35 cellular contexts compared by ENCODE assay signal in the genomic region with DNA sequence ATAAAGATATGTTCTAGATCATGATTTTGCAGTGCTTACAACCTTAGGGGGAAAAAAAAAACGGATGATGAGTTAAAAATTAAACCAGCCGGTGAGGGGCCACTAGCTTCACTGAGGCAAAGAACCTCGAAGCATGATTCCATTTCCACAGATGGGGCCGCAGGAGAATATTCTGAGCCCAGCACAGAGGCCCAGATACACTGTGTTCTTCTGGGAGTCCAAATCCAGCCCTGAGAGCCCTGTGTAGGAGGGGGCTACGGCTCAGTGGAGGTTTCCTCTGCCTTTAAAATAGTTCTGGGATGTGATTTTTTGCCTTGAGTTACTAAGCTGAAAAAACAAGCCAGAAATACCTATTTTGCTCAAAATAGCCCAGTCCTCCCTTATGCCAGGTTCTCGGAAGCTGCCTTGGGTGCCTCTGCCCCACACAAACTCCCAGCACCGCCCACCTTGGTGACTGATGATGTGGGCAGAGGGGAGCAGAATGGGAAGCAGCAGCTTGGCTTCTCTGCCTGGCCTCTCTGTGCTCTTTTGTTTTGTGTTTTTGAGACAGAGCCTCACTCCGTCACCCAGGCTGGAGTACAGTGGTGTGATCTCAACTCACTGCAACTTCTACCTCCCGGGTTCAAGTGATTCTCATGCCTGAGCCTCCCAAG.
"Had no signal": no experiment of that assay in that cellular context is flagged by ENCODE, and none has a peak within 500 bp of the region (broad histone marks: within the 10 kb centered on the region; RNA-seq: fewer than 3 reads in every experiment).

No MANE protein-coding gene starts in this region.

- H3K36me3 ChIP-seq: brain microvascular endothelial cell, esophagus muscularis mucosa, gastrocnemius medialis, heart left ventricle, WERI-Rb-1 had no signal

- H3K4me1 Mint-ChIP-seq: activated B cell treated with CpG ODN at 0.5 μM for 24 hours had no signal

- H3K4me3 Mint-ChIP-seq: activated B cell treated with CpG ODN at 0.5 μM for 24 hours; activated CD8-positive, alpha-beta T cell treated with anti-CD3 and anti-CD28 coated beads for 36 hours; activated naive CD8-positive, alpha-beta T cell; activated T-cell treated with anti-CD3 and anti-CD28 coated beads, Interleukin-2, amount 50 U/mL, for 24 hours; activated T-cell treated with anti-CD3 and anti-CD28 coated beads, Interleukin-2, amount 50 U/mL, for 72 hours; central memory CD8-positive, alpha-beta T cell; dendritic cell treated with granulocyte-macrophage colony-stimulating factor and Interleukin-4, amounts not matched to agents 40 ng/mL and 50 ng/mL, for 4 days; T-helper 17 cell; T-helper 2 cell treated with Interferon-gamma antibody and Interleukin-4, amounts not matched to agents 5 μg/mL and 100 μg/mL, for 36 hours had no signal

- H3K27ac Mint-ChIP-seq: activated B cell treated with CpG ODN at 0.5 μM for 24 hours; activated CD8-positive, alpha-beta T cell treated with anti-CD3 and anti-CD28 coated beads for 36 hours; activated naive CD8-positive, alpha-beta T cell; activated T-cell treated with anti-CD3 and anti-CD28 coated beads, Interleukin-2, amount 50 U/mL, for 24 hours; activated T-cell treated with anti-CD3 and anti-CD28 coated beads, Interleukin-2, amount 50 U/mL, for 72 hours; dendritic cell treated with granulocyte-macrophage colony-stimulating factor and Interleukin-4, amounts not matched to agents 40 ng/mL and 50 ng/mL, for 4 days; T-helper 17 cell; T-helper 2 cell treated with Interferon-gamma antibody and Interleukin-4, amounts not matched to agents 5 μg/mL and 100 μg/mL, for 36 hours had no signal

- DNase-seq: activated B cell treated with CpG ODN at 0.5 μM for 24 hours; activated CD4-positive, alpha-beta T cell treated with anti-CD3 and anti-CD28 coated beads for 48 hours; activated CD4-positive, alpha-beta T cell treated with anti-CD3 and anti-CD28 coated beads, Interleukin-2, amount 50 U/mL, for 1 hour; activated CD4-positive, alpha-beta T cell treated with anti-CD3 and anti-CD28 coated beads, Interleukin-2, amount 50 U/mL, for 48 hours; activated CD8-positive, alpha-beta memory T cell treated with anti-CD3 and anti-CD28 coated beads, Interleukin-2, amount 50 U/mL, for 48 hours; activated CD8-positive, alpha-beta T cell treated with anti-CD3 and anti-CD28 coated beads for 36 hours; activated gamma-delta T cell treated with Interleukin-2 at 50 U/mL for 16 hours; activated naive CD4-positive, alpha-beta T cell treated with anti-CD3 and anti-CD28 coated beads, Interleukin-2, amount 50 U/mL, for 16 hours; activated naive CD4-positive, alpha-beta T cell treated with Interleukin-2 at 50 U/mL for 16 hours; activated T-cell treated with anti-CD3 and anti-CD28 coated beads for 4 hours; activated T-cell treated with anti-CD3 and anti-CD28 coated beads, Interleukin-2, amount 50 U/mL, for 24 hours; activated T-cell treated with anti-CD3 and anti-CD28 coated beads, Interleukin-2, amount 50 U/mL, for 72 hours; amniotic stem cell; brain microvascular endothelial cell; effector memory CD4-positive, alpha-beta T cell; foreskin keratinocyte; gastrocnemius medialis; glutamatergic neuron; heart left ventricle; T-helper 1 cell; T-helper 17 cell; T1000; WERI-Rb-1 had no signal

- H3K4me3 ChIP-seq: coronary artery, dorsolateral prefrontal cortex, esophagus muscularis mucosa, gastrocnemius medialis, heart left ventricle had no signal

- H3K9me3 Mint-ChIP-seq: activated B cell treated with CpG ODN at 0.5 μM for 24 hours; activated T-cell treated with anti-CD3 and anti-CD28 coated beads, Interleukin-2, amount 50 U/mL, for 24 hours; central memory CD8-positive, alpha-beta T cell; dendritic cell treated with granulocyte-macrophage colony-stimulating factor and Interleukin-4, amounts not matched to agents 40 ng/mL and 50 ng/mL, for 4 days had no signal

- ATAC-seq: activated CD4-positive, CD25-positive, alpha-beta regulatory T cell treated with anti-CD3 and anti-CD28 coated beads, Interleukin-2, amount 50 U/mL, for 24 hours; activated CD8-positive, alpha-beta T cell treated with anti-CD3 and anti-CD28 coated beads for 36 hours; activated T-cell treated with anti-CD3 and anti-CD28 coated beads, Interleukin-2, amount 50 U/mL, for 72 hours; foreskin keratinocyte; gastrocnemius medialis; heart left ventricle; T-helper 17 cell had no signal

- H3K27ac ChIP-seq: brain microvascular endothelial cell, coronary artery, epithelial cell of prostate, esophagus muscularis mucosa, foreskin keratinocyte, gastrocnemius medialis, heart left ventricle, WERI-Rb-1 had no signal

- H3K4me1 ChIP-seq: esophagus muscularis mucosa, foreskin keratinocyte had no signal

- H3K9me3 ChIP-seq: esophagus muscularis mucosa, gastrocnemius medialis, heart left ventricle had no signal

- FAIRE-seq: astrocyte, bronchial epithelial cell, endothelial cell of umbilical vein had no signal

- H3K27me3 Mint-ChIP-seq: activated B cell treated with CpG ODN at 0.5 μM for 24 hours; activated CD8-positive, alpha-beta T cell treated with anti-CD3 and anti-CD28 coated beads for 36 hours; activated naive CD8-positive, alpha-beta T cell; activated T-cell treated with anti-CD3 and anti-CD28 coated beads, Interleukin-2, amount 50 U/mL, for 24 hours; central memory CD8-positive, alpha-beta T cell; dendritic cell treated with granulocyte-macrophage colony-stimulating factor and Interleukin-4, amounts not matched to agents 40 ng/mL and 50 ng/mL, for 4 days had no signal
